ENCODE assay signal across 8 cellular contexts in genomic region chr16:31033709-31034492, GRCh38. TPM values are rescaled to one million over a fixed set of nuclear protein-coding genes. Genes with fewer than 3 reads are reported as not detected.
DNase-seq lines count a peak whose midpoint lies in the region; ATAC-seq and TF ChIP-seq lines count a peak whose summit lies in the region.

No MANE protein-coding gene starts in this region.

- no peaks in the 10 kb centered on the region for H3K36me3 ChIP-seq in KMS-11 (ENCODE audit: insufficient read depth)

- peak overlapping the region; percentile 64 for H3K9ac ChIP-seq in KMS-11

- TF ChIP-seq CTCF in KMS-11 (conservative IDR thresholded peaks at IDR 0.05; ENCODE audit: low read depth, low read length) = no peak

- peak overlapping the region; percentile 97; the same call in 1 of the 2 replicates for H2AFZ ChIP-seq in KMS-11 (ENCODE audit: low read depth)

- peak; percentile 44 for ATAC-seq in GM21576 (IDR thresholded peaks at IDR 0.05; ENCODE audit: unreplicated experiment)
- ATAC-seq in activated T-helper 17 cell treated with anti-CD3 and anti-CD28 coated beads, Interleukin-2, amount 50 U/mL, for 72 hours (replicated peaks) = peak; percentile 57
- peak; percentile 65 to 80 for ATAC-seq in natural killer cell treated with Interleukin-12 subunit alpha and Interleukin-12 subunit beta and Interleukin-15 and Interleukin-18, amount 100 ng/mL, for 72 hours

- peaks cover 60% of the 10 kb centered on the region for H3K36me3 Mint-ChIP-seq in activated T-helper 17 cell treated with anti-CD3 and anti-CD28 coated beads, Interleukin-2, amount 50 U/mL, for 72 hours (ENCODE audit: low read depth)
- H3K36me3 Mint-ChIP-seq in natural killer cell treated with Interleukin-12 subunit alpha and Interleukin-12 subunit beta and Interleukin-15 and Interleukin-18, amount 100 ng/mL, for 72 hours = peaks cover 6% of the 10 kb centered on the region

- DNase-seq in DMS153 (lab: John Stamatoyannopoulos, UW) (peak; percentile 42), RKO (ENCODE audit: low spot score) (peak; percentile 87), fibroblast of peridontal ligament (ENCODE audit: extremely low read depth) (peak; percentile 73)
- DNase-seq in natural killer cell treated with Interleukin-12 subunit alpha and Interleukin-12 subunit beta and Interleukin-15 and Interleukin-18, amount 100 ng/mL, for 72 hours (ENCODE audit: low spot score) = peak; percentile 90
- peak; percentile 71 to 85 (median 81) for DNase-seq in stimulated activated naive CD4-positive, alpha-beta T cell (lab: John Stamatoyannopoulos, UW)

- H3K4me1 ChIP-seq in KMS-11 (ENCODE audit: low read depth, poor library complexity, severe bottlenecking) = peaks cover 15% of the 10 kb centered on the region

- no peaks in the 10 kb centered on the region; the same call in 1 of the 2 replicates for H3K79me2 ChIP-seq in KMS-11 (ENCODE audit: insufficient read depth, low read depth)

- H3K27me3 Mint-ChIP-seq in activated T-helper 17 cell treated with anti-CD3 and anti-CD28 coated beads, Interleukin-2, amount 50 U/mL, for 72 hours = no peaks in the 10 kb centered on the region
- no peaks in the 10 kb centered on the region for H3K27me3 Mint-ChIP-seq in natural killer cell treated with Interleukin-12 subunit alpha and Interleukin-12 subunit beta and Interleukin-15 and Interleukin-18, amount 100 ng/mL, for 72 hours

- H3K4me1 Mint-ChIP-seq in activated T-helper 17 cell treated with anti-CD3 and anti-CD28 coated beads, Interleukin-2, amount 50 U/mL, for 72 hours = peaks cover 6% of the 10 kb centered on the region
- H3K4me1 Mint-ChIP-seq in natural killer cell treated with Interleukin-12 subunit alpha and Interleukin-12 subunit beta and Interleukin-15 and Interleukin-18, amount 100 ng/mL, for 72 hours (ENCODE audit: low read depth in 2 of 2) = peaks cover 24% of the 10 kb centered on the region in 2 donors

- no peaks in the 10 kb centered on the region for H3K9me3 Mint-ChIP-seq in activated T-helper 17 cell treated with anti-CD3 and anti-CD28 coated beads, Interleukin-2, amount 50 U/mL, for 72 hours
- H3K9me3 Mint-ChIP-seq in natural killer cell treated with Interleukin-12 subunit alpha and Interleukin-12 subunit beta and Interleukin-15 and Interleukin-18, amount 100 ng/mL, for 72 hours = no peaks in the 10 kb centered on the region

- H3K27ac ChIP-seq in KMS-11 = peak overlapping the region; percentile 29

- peak overlapping the region; percentile 67 for H3K4me2 ChIP-seq in KMS-11

- no peaks in the 10 kb centered on the region for H3K27me3 ChIP-seq in KMS-11 (ENCODE audit: insufficient read depth, low read depth)

- peak overlapping the region; percentile 91 for H3K27ac Mint-ChIP-seq in activated T-helper 17 cell treated with anti-CD3 and anti-CD28 coated beads, Interleukin-2, amount 50 U/mL, for 72 hours
- H3K27ac Mint-ChIP-seq in natural killer cell treated with Interleukin-12 subunit alpha and Interleukin-12 subunit beta and Interleukin-15 and Interleukin-18, amount 100 ng/mL, for 72 hours = peak overlapping the region; percentile 90 to 91

- H3K4me3 ChIP-seq in KMS-11 (IDR thresholded peaks at IDR 0.05; ENCODE audit: insufficient read depth, low read depth, low read length) = no peak overlapping the region

- H4K20me1 ChIP-seq in KMS-11 (ENCODE audit: insufficient read depth) = no peaks in the 10 kb centered on the region

- H3K4me3 Mint-ChIP-seq in activated T-helper 17 cell treated with anti-CD3 and anti-CD28 coated beads, Interleukin-2, amount 50 U/mL, for 72 hours = peak overlapping the region; percentile 89
- H3K4me3 Mint-ChIP-seq in natural killer cell treated with Interleukin-12 subunit alpha and Interleukin-12 subunit beta and Interleukin-15 and Interleukin-18, amount 100 ng/mL, for 72 hours = peak overlapping the region; percentile 99

RNA-seq across cellular contexts. Expression of gene STX4, which starts 0.5 kb away (rescaled TPM):
- total RNA-seq in activated T-helper 17 cell treated with anti-CD3 and anti-CD28 coated beads, Interleukin-2, amount 50 U/mL, for 72 hours = 10 to 100 TPM; 49.4 to 76.9 TPM
- total RNA-seq in natural killer cell treated with Interleukin-12 subunit alpha and Interleukin-12 subunit beta and Interleukin-15 and Interleukin-18, amount 100 ng/mL, for 72 hours = 10 to 100 TPM; 85.1 to 92.0 TPM

RNA-seq across cellular contexts. Expression of gene STX1B, which starts 23.5 kb away (rescaled TPM):
- under 1 TPM; 0.17 to 0.95 TPM for total RNA-seq in activated T-helper 17 cell treated with anti-CD3 and anti-CD28 coated beads, Interleukin-2, amount 50 U/mL, for 72 hours
- total RNA-seq in natural killer cell treated with Interleukin-12 subunit alpha and Interleukin-12 subunit beta and Interleukin-15 and Interleukin-18, amount 100 ng/mL, for 72 hours = under 1 TPM; 0.05 to 0.50 TPM

RNA-seq across cellular contexts. Expression of gene ZNF668, which starts 40.1 kb away (rescaled TPM):
- total RNA-seq in activated T-helper 17 cell treated with anti-CD3 and anti-CD28 coated beads, Interleukin-2, amount 50 U/mL, for 72 hours = 10 to 100 TPM; 15.1 to 19.4 TPM
- 10 to 100 TPM; 16.4 to 30.5 TPM for total RNA-seq in natural killer cell treated with Interleukin-12 subunit alpha and Interleukin-12 subunit beta and Interleukin-15 and Interleukin-18, amount 100 ng/mL, for 72 hours

RNA-seq across cellular contexts. Expression of gene ZNF646, which starts 40.3 kb away (rescaled TPM):
- 10 to 100 TPM; 19.6 to 29.7 TPM for total RNA-seq in activated T-helper 17 cell treated with anti-CD3 and anti-CD28 coated beads, Interleukin-2, amount 50 U/mL, for 72 hours
- 10 to 100 TPM; 25.8 to 26.3 TPM for total RNA-seq in natural killer cell treated with Interleukin-12 subunit alpha and Interleukin-12 subunit beta and Interleukin-15 and Interleukin-18, amount 100 ng/mL, for 72 hours

RNA-seq across cellular contexts. Expression of gene HSD3B7, which starts 48.9 kb away (rescaled TPM):
- 1 to 10 TPM; 8.8 TPM for total RNA-seq in activated T-helper 17 cell treated with anti-CD3 and anti-CD28 coated beads, Interleukin-2, amount 50 U/mL, for 72 hours
- 1 to 10 TPM; 2.3 to 5.3 TPM for total RNA-seq in natural killer cell treated with Interleukin-12 subunit alpha and Interleukin-12 subunit beta and Interleukin-15 and Interleukin-18, amount 100 ng/mL, for 72 hours
